ENCODE assay signal across 14 cellular contexts in genomic region chr2:119809329-119810038, GRCh38. TPM values are rescaled to one million over a fixed set of nuclear protein-coding genes. Genes with fewer than 3 reads are reported as not detected.
DNase-seq lines count a peak whose midpoint lies in the region; ATAC-seq, FAIRE-seq and TF ChIP-seq lines count a peak whose summit lies in the region.
"Had no signal": no experiment of that assay in that cellular context is flagged by ENCODE, and none has a peak within 500 bp of the region (broad histone marks: within the 10 kb centered on the region; RNA-seq: fewer than 3 reads in every experiment).

No MANE protein-coding gene starts in this region.

- no peak for TF ChIP-seq CTCF in body of pancreas (IDR thresholded peaks at IDR 0.05)
- no peak for TF ChIP-seq CTCF in kidney (IDR thresholded peaks at IDR 0.05; ENCODE audit: borderline replicate concordance, extremely low read depth, insufficient read depth)
- TF ChIP-seq CTCF in GM13977 (IDR thresholded peaks at IDR 0.05; ENCODE audit: extremely low read depth, insufficient read depth, missing control alignments) = no peak
- TF ChIP-seq CTCF in MM.1S (IDR thresholded peaks at IDR 0.05; ENCODE audit: low read length) = no peak

- H3K27me3 ChIP-seq in HUES6 (ENCODE audit: control insufficient read depth, insufficient read depth, low read length) (no peaks in the 10 kb centered on the region), body of pancreas (no peaks in the 10 kb centered on the region), MM.1S (replicated peaks; ENCODE audit: insufficient read depth, low read length) (no peaks in the 10 kb centered on the region)
- H3K27me3 ChIP-seq: testis had no signal

- intact Hi-C loops in body of pancreas (cut with DNase I) = no loop called here
- intact Hi-C loops in kidney (cut with DNase I) = no loop called here

- in situ Hi-C loops in GM13977 (cut with MboI; ENCODE audit: low pct_unique_long_range_greater_than_20kb, low sequenced_read_pairs, unreplicated experiment) = no loop called here

- H2AFZ ChIP-seq in MM.1S (ENCODE audit: low read length) = no peak overlapping the region

- FAIRE-seq in kidney (lab: Jason Lieb, UNC) = peak; percentile 80

- H3K27ac ChIP-seq in HUES6 (ENCODE audit: low read depth, low read length) (0 out of 2 replicates have a peak overlapping the region, but pooled peaks have one; percentile 53), body of pancreas (no peak overlapping the region), kidney (ENCODE audit: low read depth in 2 of 2, low read length in 2 of 2) (no peak overlapping the region), MM.1S (ENCODE audit: low read length) (no peak overlapping the region)
- H3K27ac ChIP-seq: testis had no signal

- 57 to 70% methylated on average over 6 of the region's 6 CpGs for WGBS in body of pancreas, 2 donors

- 0 out of 2 replicates have a peak, but pooled peaks cover 4% of the 10 kb centered on the region for H3K36me3 ChIP-seq in HUES6 (ENCODE audit: control insufficient read depth, insufficient read depth, low read length)
- no peaks in the 10 kb centered on the region for H3K36me3 ChIP-seq in body of pancreas (replicated peaks in 1 of 2; ENCODE audit: insufficient read depth in 1 of 2, low read depth in 2 of 2)
- no peaks in the 10 kb centered on the region for H3K36me3 ChIP-seq in kidney (ENCODE audit: control insufficient read depth in 1 of 2, insufficient read depth in 2 of 2, low read length in 2 of 2)
- no peaks in the 10 kb centered on the region for H3K36me3 ChIP-seq in MM.1S (replicated peaks; ENCODE audit: insufficient read depth, low read length)

- H3K4me3 ChIP-seq in HUES6 (ENCODE audit: low read depth, low read length) = no peak overlapping the region
- H3K4me3 ChIP-seq in body of pancreas = no peak overlapping the region
- H3K4me3 ChIP-seq in kidney (ENCODE audit: low read length in 2 of 2) = no peak overlapping the region
- H3K4me3 ChIP-seq in MM.1S (ENCODE audit: low read length) = no peak overlapping the region
- H3K4me3 ChIP-seq: testis had no signal

- no peak overlapping the region for H3K4me2 ChIP-seq in MM.1S (ENCODE audit: low read depth, low read length)

- DNase-seq in AG08396 (ENCODE audit: low spot score) = peak; percentile 50
- DNase-seq in body of pancreas = peak in 1 of 4 donors; percentile 9
- DNase-seq in kidney = no peak
- no peak for DNase-seq in retina
- DNase-seq in GM13977 (ENCODE audit: low spot score) = no peak
- DNase-seq in MM.1S = no peak
- DNase-seq in NCI-H2107 (lab: John Stamatoyannopoulos, UW) = no peak
- DNase-seq: aorta; Calu3; hypothalamus; naive thymus-derived CD8-positive, alpha-beta T cell; stimulated activated CD4-positive, alpha-beta T cell treated with anti-CD3 and anti-CD28 coated beads, Interleukin-4, amount 100 ng/mL, for 1 hour; testis had no signal

- H3K9me3 ChIP-seq in HUES6 (ENCODE audit: control insufficient read depth, insufficient read depth, low read depth, low read length) = no peaks in the 10 kb centered on the region
- no peaks in the 10 kb centered on the region for H3K9me3 ChIP-seq in body of pancreas
- H3K9me3 ChIP-seq in kidney (ENCODE audit: control insufficient read depth in 1 of 2, low read length in 2 of 2) = no peaks in the 10 kb centered on the region
- H3K9me3 ChIP-seq in MM.1S (replicated peaks; ENCODE audit: insufficient read depth, low read length) = no peaks in the 10 kb centered on the region
- H3K9me3 ChIP-seq: testis had no signal

- no peak overlapping the region for H3K9ac ChIP-seq in HUES6 (ENCODE audit: low read length)
- H3K9ac ChIP-seq in kidney (ENCODE audit: low read length in 2 of 2) = no peak overlapping the region
- H3K9ac ChIP-seq in MM.1S (ENCODE audit: low read length) = no peak overlapping the region

- no peaks in the 10 kb centered on the region for H3F3A ChIP-seq in MM.1S (ENCODE audit: insufficient read depth, low read length)

- H3K79me2 ChIP-seq in MM.1S (ENCODE audit: low read length) = peaks cover 4% of the 10 kb centered on the region

- ATAC-seq in body of pancreas = peak; percentile 45

- 0 out of 2 replicates have a peak, but pooled peaks cover 4% of the 10 kb centered on the region for H3K4me1 ChIP-seq in HUES6 (ENCODE audit: control insufficient read depth, insufficient read depth, low read length)
- peaks cover 8% of the 10 kb centered on the region for H3K4me1 ChIP-seq in body of pancreas
- H3K4me1 ChIP-seq in kidney (ENCODE audit: control insufficient read depth in 1 of 2, insufficient read depth in 1 of 2, low read depth in 1 of 2, low read length in 2 of 2) = no peaks in the 10 kb centered on the region
- no peaks in the 10 kb centered on the region for H3K4me1 ChIP-seq in MM.1S (ENCODE audit: low read length)
- H3K4me1 ChIP-seq: testis had no signal

- no peaks in the 10 kb centered on the region for H3K9me2 ChIP-seq in MM.1S (replicated peaks; ENCODE audit: insufficient read depth, low read length)

- TF ChIP-seq POLR2A in body of pancreas (IDR thresholded peaks at IDR 0.05) = no peak

- no peaks in the 10 kb centered on the region for H4K20me1 ChIP-seq in MM.1S (ENCODE audit: insufficient read depth, low read length)

RNA-seq across cellular contexts. Expression of gene PTPN4, which starts 49.8 kb away (rescaled TPM):
- total RNA-seq in body of pancreas (10 to 100 TPM; 12.2 to 21.1 TPM), kidney (46.4 TPM)
- polyA plus RNA-seq in kidney (ENCODE audit: insufficient read depth, low read depth, low replicate concordance) = 7.4 TPM
